ENCODE assay signal across 1 cellular context in genomic region chr1:209411491-209411929, GRCh38.
TF ChIP-seq lines count a peak whose summit lies in the region.

No MANE protein-coding gene starts in this region.

TF ChIP-seq in IMR-90, 13 proteins besides CTCF, POLR2A, EP300 and RAD21 (continued from another document):
- no peak for TF ChIP-seq ELK1 (IDR thresholded peaks at IDR 0.05; ENCODE audit: borderline replicate concordance, low read depth, low read length)
- TF ChIP-seq USF2 (IDR thresholded peaks at IDR 0.05; ENCODE audit: low read depth, low read length) = no peak
- TF ChIP-seq MXI1 (IDR thresholded peaks at IDR 0.05; ENCODE audit: borderline replicate concordance, low read depth, low read length) = no peak
- TF ChIP-seq CHD1 (IDR thresholded peaks at IDR 0.05; ENCODE audit: low read depth, low read length) = no peak
- TF ChIP-seq BHLHE40 (IDR thresholded peaks at IDR 0.05; ENCODE audit: low read depth, low read length) = no peak
